1 cellular context compared by ENCODE assay signal in genomic region chr12:43271659-43272058, GRCh38.
TF ChIP-seq lines count a peak whose summit lies in the region.

No MANE protein-coding gene starts in this region.

TF ChIP-seq in H1, 55 proteins besides CTCF, POLR2A, EP300 and RAD21:
- TF ChIP-seq CEBPB (IDR thresholded peaks at IDR 0.05; ENCODE audit: low read depth, low read length) (0 out of 2 replicates have a peak, but pooled peaks have one; percentile 45), KDM5A (IDR thresholded peaks at IDR 0.05; ENCODE audit: low read length) (no peak)
